ENCODE assay signal across 8 cellular contexts in the genomic region with DNA sequence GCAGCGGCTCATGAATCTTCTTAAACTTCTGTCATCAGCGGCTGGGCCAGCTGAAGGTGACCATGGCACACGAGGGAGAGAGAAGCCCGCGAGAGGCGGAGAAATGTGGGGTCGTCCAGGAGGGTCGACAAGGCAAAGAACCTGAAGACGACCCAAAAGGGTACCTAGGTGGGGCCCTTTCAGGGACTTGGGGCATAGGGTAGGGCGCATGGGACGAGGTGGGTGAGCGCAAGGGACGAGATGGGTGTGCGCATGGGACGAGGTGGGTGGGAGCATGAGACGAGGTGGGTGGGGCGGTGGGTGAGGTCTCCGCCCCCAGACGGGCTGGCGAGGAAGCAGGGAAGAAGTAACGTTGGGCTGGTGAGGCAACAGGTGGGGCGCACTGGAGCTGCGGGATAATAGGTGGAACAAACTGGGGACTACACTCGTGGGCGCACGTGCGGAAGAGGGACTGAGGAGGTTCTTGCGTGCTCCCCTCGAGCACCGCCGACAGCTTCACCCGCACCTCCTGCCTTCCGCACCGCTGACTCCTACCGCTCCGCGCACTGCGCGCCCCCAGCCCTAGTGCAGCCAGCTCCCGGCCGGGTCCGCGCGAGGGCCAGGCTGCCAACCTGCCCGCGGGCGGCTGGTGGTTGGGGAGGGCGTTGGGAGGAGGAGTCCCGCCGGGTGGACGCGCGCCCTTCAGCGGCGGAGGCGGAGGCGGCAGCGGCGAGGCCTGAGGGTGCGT. TPM values are rescaled to one million over a fixed set of nuclear protein-coding genes. Genes with fewer than 3 reads are reported as not detected.
A peak's percentile ranks its signal among the peaks of the same experiment; 100 is the strongest.
DNase-seq lines count a peak whose midpoint lies in the region; ATAC-seq and TF ChIP-seq lines count a peak whose summit lies in the region.

No MANE protein-coding gene starts in this region.

- under 1% methylated on average over 60 of the region's 60 CpGs for WGBS in right cardiac atrium

- H3K27ac ChIP-seq in RWPE2 (ENCODE audit: poor library complexity, severe bottlenecking) (peak overlapping the region; percentile 74), right cardiac atrium (ENCODE audit: low read length) (no peak overlapping the region)

- H3K27me3 ChIP-seq in GM06990 (replicated peaks; ENCODE audit: control insufficient read depth, insufficient read depth, low read length) (no peaks in the 10 kb centered on the region), RWPE2 (ENCODE audit: insufficient read depth, poor library complexity, severe bottlenecking) (no peaks in the 10 kb centered on the region), right cardiac atrium (ENCODE audit: control insufficient read depth, insufficient read depth) (no peaks in the 10 kb centered on the region)

- no peak for TF ChIP-seq CTCF in GM06990 (IDR thresholded peaks at IDR 0.05; ENCODE audit: insufficient read depth, low read length, poor library complexity, severe bottlenecking)
- TF ChIP-seq CTCF in RWPE2 (IDR thresholded peaks at IDR 0.05; ENCODE audit: poor library complexity, severe bottlenecking): no peak
- TF ChIP-seq CTCF in retinal pigment epithelial cell (conservative IDR thresholded peaks at IDR 0.05; ENCODE audit: low read depth, low read length): peak; percentile 16

- intact Hi-C loops in right cardiac atrium (cut with DNase I): loop anchor here in 3 of 4 donors (2.0 to 10.0 kb wide), 2 partner anchors 113 to 147 kb away; a partner anchor contains a TSS

- DNase-seq in GM06990 (ENCODE audit: extremely low read depth, insufficient read length) (peak; percentile 85), GOT3 (lab: John Stamatoyannopoulos, UW) (peak; percentile 15), Kasumi-1 (lab: John Stamatoyannopoulos, UW) (peak; percentile 24 to 28), RWPE2 (ENCODE audit: low spot score) (peak; percentile 87), amniotic epithelial cell (ENCODE audit: low read depth) (peak; percentile 52), right cardiac atrium (peak; percentile 70 to 86 (median 84)), retinal pigment epithelial cell (ENCODE audit: low read depth) (peak; percentile 39), inferior parietal cortex (ENCODE audit: extremely low spot score) (no peak)

- ATAC-seq in RWPE2 (ENCODE audit: low read depth): peak; percentile 74
- peak; percentile 91 to 92 for ATAC-seq in right cardiac atrium

- H3K4me3 ChIP-seq in GM06990 (replicated peaks; ENCODE audit: low read depth, low read length) (peak overlapping the region; percentile 88), RWPE2 (ENCODE audit: severe bottlenecking) (peak overlapping the region; percentile 47), right cardiac atrium (ENCODE audit: low read length) (peak overlapping the region; percentile 43), retinal pigment epithelial cell (ENCODE audit: low read length) (peak overlapping the region; percentile 72)

- H3K9me3 ChIP-seq in RWPE2 (ENCODE audit: severe bottlenecking) (no peaks in the 10 kb centered on the region), right cardiac atrium (ENCODE audit: control insufficient read depth, low read length) (no peaks in the 10 kb centered on the region)

- no peaks in the 10 kb centered on the region for H3K36me3 ChIP-seq in GM06990 (ENCODE audit: control insufficient read depth, insufficient read depth, low read length)
- no peaks in the 10 kb centered on the region for H3K36me3 ChIP-seq in RWPE2 (ENCODE audit: low read depth)

- H3K4me1 ChIP-seq in RWPE2 (ENCODE audit: insufficient read depth, poor library complexity, severe bottlenecking) (peaks cover 20% of the 10 kb centered on the region), right cardiac atrium (ENCODE audit: control insufficient read depth, insufficient read depth, low read length) (no peaks in the 10 kb centered on the region)

RNA-seq across cellular contexts. Expression of a gene that starts 23.2 kb away (rescaled TPM):
- total RNA-seq in right cardiac atrium: 100 to 1,000 TPM; 108 to 143 (median 124) TPM
- polyA plus RNA-seq in right cardiac atrium: 108 TPM
